Comparison of ENCODE assay signal across 1 cellular context in genomic region chr21:23402929-23403520, GRCh38.
A peak's percentile ranks its signal among the peaks of the same experiment; 100 is the strongest.
TF ChIP-seq lines count a peak whose summit lies in the region.

No MANE protein-coding gene starts in this region.

TF ChIP-seq in SK-N-SH, 30 proteins besides CTCF, POLR2A, EP300 and RAD21 (continued from another document):
- TF ChIP-seq USF2 (IDR thresholded peaks at IDR 0.05; ENCODE audit: borderline replicate concordance, low read depth, low read length) (no peak), FOXJ3 (CRISPR knock-in tag; IDR thresholded peaks at IDR 0.05) (peak; percentile 79), TCF12 (IDR thresholded peaks at IDR 0.05) (peak; percentile 26; the same call in 1 of the 2 replicates), MXI1 (IDR thresholded peaks at IDR 0.05; ENCODE audit: low read depth, low read length) (0 out of 2 replicates have a peak, but pooled peaks have one; percentile 35), USF1 (IDR thresholded peaks at IDR 0.05; ENCODE audit: borderline replicate concordance, low read depth) (no peak), SIN3A (IDR thresholded peaks at IDR 0.05; ENCODE audit: borderline replicate concordance, low read depth, low read length) (no peak), MAX (IDR thresholded peaks at IDR 0.05; ENCODE audit: low read depth) (no peak)
